19 cellular contexts compared by ENCODE assay signal in the genomic region with DNA sequence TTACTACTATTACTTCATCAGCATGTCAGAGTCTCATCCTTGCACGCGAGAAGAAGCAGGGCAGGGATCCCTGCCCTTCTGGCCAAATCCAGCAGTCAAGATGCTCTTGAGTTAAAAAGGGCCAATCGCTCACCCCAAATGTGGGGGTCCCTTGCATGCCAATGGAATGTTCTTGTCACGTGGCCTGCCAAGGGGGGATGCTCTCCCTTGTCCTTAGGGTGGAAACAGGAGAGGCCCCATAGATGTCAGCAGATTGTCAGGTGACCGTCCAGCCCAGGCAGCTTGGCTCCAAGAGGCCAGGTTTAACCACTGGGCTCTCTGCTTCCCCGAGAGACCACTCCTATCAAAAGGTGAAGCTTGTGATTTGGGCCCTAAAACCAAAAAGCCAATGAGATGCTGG. TPM values are rescaled to one million over a fixed set of nuclear protein-coding genes. Genes with fewer than 3 reads are reported as not detected.
DNase-seq lines count a peak whose midpoint lies in the region; TF ChIP-seq lines count a peak whose summit lies in the region.
"Had no signal": no experiment of that assay in that cellular context is flagged by ENCODE, and none has a peak within 500 bp of the region (broad histone marks: within the 10 kb centered on the region; RNA-seq: fewer than 3 reads in every experiment).

No MANE protein-coding gene starts in this region.

- no peak for TF ChIP-seq CTCF in OCI-LY3 (IDR thresholded peaks at IDR 0.05; ENCODE audit: low read depth, low read length)
- TF ChIP-seq CTCF in osteoblast (IDR thresholded peaks at IDR 0.05; ENCODE audit: extremely low read depth, low read depth, low read length): no peak
- TF ChIP-seq CTCF in type B pancreatic cell (conservative IDR thresholded peaks at IDR 0.05): no peak
- TF ChIP-seq CTCF in mesothelial cell of epicardium (IDR thresholded peaks at IDR 0.05; ENCODE audit: unreplicated experiment): no peak

- H2AFZ ChIP-seq in OCI-LY3 (ENCODE audit: low read depth, low read length) (no peak overlapping the region), osteoblast (ENCODE audit: low read length) (no peak overlapping the region)

- H3K9me3 ChIP-seq in OCI-LY3 (ENCODE audit: insufficient read depth, low read length): peaks cover 9% of the 10 kb centered on the region; the same call in 1 of the 2 replicates
- H3K9me3 ChIP-seq in osteoblast (ENCODE audit: low read depth, low read length): no peaks in the 10 kb centered on the region
- H3K9me3 ChIP-seq: SJCRH30 had no signal

- H3K4me1 Mint-ChIP-seq in dendritic cell treated with granulocyte-macrophage colony-stimulating factor and Interleukin-4, amounts not matched to agents 40 ng/mL and 50 ng/mL, for 4 days (ENCODE audit: low read depth): peaks cover 93% of the 10 kb centered on the region
- H3K4me1 Mint-ChIP-seq in type B pancreatic cell (ENCODE audit: unreplicated experiment) (peaks cover 10% of the 10 kb centered on the region), mesothelial cell of epicardium (peaks cover 2% of the 10 kb centered on the region)

- peaks cover 49% of the 10 kb centered on the region for H3K4me1 ChIP-seq in OCI-LY3 (ENCODE audit: low read length)
- peaks cover 71% of the 10 kb centered on the region for H3K4me1 ChIP-seq in osteoblast (ENCODE audit: insufficient read depth, low read length)

- peaks cover 6% of the 10 kb centered on the region for H3K36me3 Mint-ChIP-seq in dendritic cell treated with granulocyte-macrophage colony-stimulating factor and Interleukin-4, amounts not matched to agents 40 ng/mL and 50 ng/mL, for 4 days (ENCODE audit: low read depth)
- H3K36me3 Mint-ChIP-seq in type B pancreatic cell (no peaks in the 10 kb centered on the region), mesothelial cell of epicardium (no peaks in the 10 kb centered on the region)
- H3K36me3 Mint-ChIP-seq: activated naive CD4-positive, alpha-beta T cell treated with anti-CD3 and anti-CD28 coated beads, Interleukin-2, amount 50 U/mL, for 72 hours had no signal

- H3K36me3 ChIP-seq in OCI-LY3 (replicated peaks; ENCODE audit: low read depth, low read length): peaks cover 2% of the 10 kb centered on the region
- H3K36me3 ChIP-seq in osteoblast (ENCODE audit: insufficient read depth, low read length): no peaks in the 10 kb centered on the region
- H3K36me3 ChIP-seq: cardiac muscle cell, SJCRH30 had no signal

- in situ Hi-C loops in G401 (cut with HindIII; ENCODE audit: low sequenced_read_pairs): no loop called here

- no peaks in the 10 kb centered on the region for H3K27me3 Mint-ChIP-seq in dendritic cell treated with granulocyte-macrophage colony-stimulating factor and Interleukin-4, amounts not matched to agents 40 ng/mL and 50 ng/mL, for 4 days
- H3K27me3 Mint-ChIP-seq in type B pancreatic cell (no peaks in the 10 kb centered on the region), mesothelial cell of epicardium (ENCODE audit: low read depth) (no peaks in the 10 kb centered on the region)

- H3K4me3 ChIP-seq in OCI-LY3 (ENCODE audit: low read length) (no peak overlapping the region), osteoblast (ENCODE audit: insufficient read depth, low read length) (no peak overlapping the region)
- H3K4me3 ChIP-seq: cardiac muscle cell, SJCRH30 had no signal

- H4K20me1 ChIP-seq in OCI-LY3 (ENCODE audit: insufficient read depth, low read length) (no peaks in the 10 kb centered on the region), osteoblast (ENCODE audit: insufficient read depth, low read length) (no peaks in the 10 kb centered on the region)

- DNase-seq in osteoblast (ENCODE audit: insufficient read length, low spot score, missing footprints) (no peak), type B pancreatic cell (ENCODE audit: extremely low spot score, unreplicated experiment) (no peak), mesothelial cell of epicardium (ENCODE audit: low spot score in 2 of 2, unreplicated experiment in 2 of 2) (no peak), NCI-H1048 (lab: John Stamatoyannopoulos, UW) (no peak), G401 (ENCODE audit: low spot score) (no peak)
- DNase-seq: activated CD4-positive, alpha-beta T cell treated with anti-CD3 and anti-CD28 coated beads for 48 hours; foreskin fibroblast; NCI-H1436 treated with DMSO at 0.1 percent for 48 hours; SJCRH30; stimulated activated CD4-positive, alpha-beta T cell treated with anti-CD3 and anti-CD28 coated beads, Interleukin-12 subunit alpha, Interleukin-12 subunit beta, amount 100 ng/mL, for 4 hours; stimulated activated naive CD4-positive, alpha-beta T cell; T1000 had no signal

- intact Hi-C loops in dendritic cell treated with granulocyte-macrophage colony-stimulating factor and Interleukin-4, amounts not matched to agents 40 ng/mL and 50 ng/mL, for 4 days (cut with micrococcal nuclease): no loop called here

- H3K4me3 Mint-ChIP-seq in dendritic cell treated with granulocyte-macrophage colony-stimulating factor and Interleukin-4, amounts not matched to agents 40 ng/mL and 50 ng/mL, for 4 days: no peak overlapping the region
- H3K4me3 Mint-ChIP-seq in type B pancreatic cell: no peak overlapping the region
- H3K4me3 Mint-ChIP-seq in mesothelial cell of epicardium: no peak overlapping the region

- H3K79me2 ChIP-seq in OCI-LY3 (ENCODE audit: low read length): no peaks in the 10 kb centered on the region
- no peaks in the 10 kb centered on the region for H3K79me2 ChIP-seq in osteoblast (ENCODE audit: insufficient read depth, low read length)

- no peaks in the 10 kb centered on the region for H3K9me3 Mint-ChIP-seq in dendritic cell treated with granulocyte-macrophage colony-stimulating factor and Interleukin-4, amounts not matched to agents 40 ng/mL and 50 ng/mL, for 4 days
- H3K9me3 Mint-ChIP-seq in type B pancreatic cell (peaks cover 3% of the 10 kb centered on the region), mesothelial cell of epicardium (no peaks in the 10 kb centered on the region)
- H3K9me3 Mint-ChIP-seq: activated naive CD4-positive, alpha-beta T cell treated with anti-CD3 and anti-CD28 coated beads, Interleukin-2, amount 50 U/mL, for 72 hours had no signal

- peak overlapping the region; percentile 95 for H3K27ac Mint-ChIP-seq in dendritic cell treated with granulocyte-macrophage colony-stimulating factor and Interleukin-4, amounts not matched to agents 40 ng/mL and 50 ng/mL, for 4 days
- H3K27ac Mint-ChIP-seq in type B pancreatic cell: peak overlapping the region; percentile 65
- no peak overlapping the region for H3K27ac Mint-ChIP-seq in mesothelial cell of epicardium
- H3K27ac Mint-ChIP-seq: activated naive CD4-positive, alpha-beta T cell treated with anti-CD3 and anti-CD28 coated beads, Interleukin-2, amount 50 U/mL, for 72 hours had no signal

- peak overlapping the region; percentile 32 for H3K4me2 ChIP-seq in OCI-LY3 (ENCODE audit: low read length)
- no peak overlapping the region for H3K4me2 ChIP-seq in osteoblast (ENCODE audit: insufficient read depth, low read length)
- H3K4me2 ChIP-seq: KMS-11 had no signal

- H3K9ac ChIP-seq in OCI-LY3 (ENCODE audit: low read length): no peak overlapping the region
- H3K9ac ChIP-seq: KMS-11 had no signal

- no peak overlapping the region for H3K27ac ChIP-seq in OCI-LY3 (ENCODE audit: low read length)
- peak overlapping the region; percentile 93 for H3K27ac ChIP-seq in osteoblast (ENCODE audit: low read depth, low read length)
- H3K27ac ChIP-seq: C4-2B, cardiac muscle cell, HL-60, KMS-11, SJCRH30 had no signal

- H3K27me3 ChIP-seq in OCI-LY3 (ENCODE audit: low read depth, low read length): no peaks in the 10 kb centered on the region
- H3K27me3 ChIP-seq in osteoblast (ENCODE audit: insufficient read depth, low read length): no peaks in the 10 kb centered on the region
- H3K27me3 ChIP-seq: cardiac muscle cell, SJCRH30 had no signal

RNA-seq across cellular contexts. Expression of a gene that starts 25.3 kb away (rescaled TPM):
- total RNA-seq in osteoblast (69.2 and 74.6 TPM in 2 replicates), type B pancreatic cell (ENCODE audit: low replicate concordance) (50.9 and 163 TPM in 2 replicates), mesothelial cell of epicardium (116 to 126 TPM (median 120 TPM) in 3 replicates)
- 36.6 and 39.1 TPM in 2 replicates for total RNA-seq in G401 (2014; rRNA removed; shearing (Covaris generic))

RNA-seq across cellular contexts. Expression of a gene that starts 37.7 kb away (rescaled TPM):
- total RNA-seq in osteoblast (109 and 128 TPM in 2 replicates), type B pancreatic cell (ENCODE audit: low replicate concordance) (85.2 and 105 TPM in 2 replicates), mesothelial cell of epicardium (107 to 110 TPM (median 109 TPM) in 3 replicates)
- 21.3 and 28.7 TPM in 2 replicates for total RNA-seq in G401 (2014; rRNA removed; shearing (Covaris generic))
